19 cellular contexts compared by ENCODE assay signal in the genomic region with DNA sequence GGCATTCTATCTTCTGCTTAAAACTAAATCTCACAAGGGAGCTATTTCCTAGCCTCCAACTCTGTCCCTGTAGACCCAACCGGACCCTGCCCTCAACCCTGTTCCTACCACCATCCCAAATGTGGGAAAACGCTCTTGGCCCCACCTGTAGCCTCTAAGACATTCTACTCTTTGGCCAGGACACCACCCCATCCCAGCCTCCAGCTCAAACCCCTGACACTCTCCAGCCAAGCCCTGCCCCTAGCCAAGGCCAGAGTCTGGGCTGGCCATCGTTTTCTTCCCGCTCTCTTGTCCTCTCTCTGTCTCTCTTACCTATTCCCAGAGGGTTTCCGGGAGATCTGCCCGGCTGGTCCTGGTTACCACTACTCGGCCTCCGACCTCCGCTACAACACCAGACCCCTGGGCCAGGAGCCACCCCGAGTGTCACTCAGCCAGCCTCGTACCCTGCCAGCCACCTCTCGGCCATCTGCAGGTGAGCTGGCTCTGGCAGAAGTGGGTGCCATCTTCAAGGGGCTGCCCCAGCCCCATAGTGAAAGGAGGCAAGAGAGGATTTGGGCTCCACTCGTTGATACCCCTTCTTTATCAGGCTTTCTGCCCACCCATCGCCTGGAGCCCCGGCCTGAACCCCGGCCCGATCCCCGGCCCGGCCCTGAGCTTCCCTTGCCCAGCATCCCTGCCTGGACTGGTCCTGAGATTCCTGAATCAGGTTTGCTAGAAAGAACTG. TPM values are rescaled to one million over a fixed set of nuclear protein-coding genes. Genes with fewer than 3 reads are reported as not detected.
DNase-seq lines count a peak whose midpoint lies in the region; ATAC-seq and TF ChIP-seq lines count a peak whose summit lies in the region.
"Had no signal": no experiment of that assay in that cellular context is flagged by ENCODE, and none has a peak within 500 bp of the region (broad histone marks: within the 10 kb centered on the region; RNA-seq: fewer than 3 reads in every experiment).

No MANE protein-coding gene starts in this region.

- peaks cover 13% of the 10 kb centered on the region for H3K9me1 ChIP-seq in IMR-90 (ENCODE audit: insufficient read depth, low read length)

- BruUV-seq in IMR-90 (replicated peaks; lab: Mats Ljungman, UMichigan) = no TSS peak

- no peak overlapping the region for H2BK120ac ChIP-seq in IMR-90 (ENCODE audit: low read depth, low read length)

- TF ChIP-seq RAD21 in IMR-90 (IDR thresholded peaks at IDR 0.05; ENCODE audit: low read length) = no peak

- H3K4me3 Mint-ChIP-seq in CD4-positive, alpha-beta memory T cell = peak overlapping the region; percentile 9 to 70 (median 60)
- H3K4me3 Mint-ChIP-seq in central memory CD8-positive, alpha-beta T cell = peak overlapping the region; percentile 75
- peak overlapping the region; percentile 24 for H3K4me3 Mint-ChIP-seq in nephron progenitor cell

- peaks cover 43 to 98% (median 69%) of the 10 kb centered on the region in 4 donors for H3K4me1 Mint-ChIP-seq in CD4-positive, alpha-beta memory T cell
- peaks cover 73% of the 10 kb centered on the region for H3K4me1 Mint-ChIP-seq in central memory CD8-positive, alpha-beta T cell
- peaks cover 82% of the 10 kb centered on the region for H3K4me1 Mint-ChIP-seq in nephron progenitor cell

- H2BK20ac ChIP-seq in IMR-90 (ENCODE audit: low read depth, low read length) = no peak overlapping the region

- no peak overlapping the region for H4K5ac ChIP-seq in IMR-90 (ENCODE audit: low read depth, low read length)

- DNase-seq in CD4-positive, alpha-beta memory T cell = no peak
- no peak for DNase-seq in IMR-90
- DNase-seq in central memory CD8-positive, alpha-beta T cell (ENCODE audit: low spot score in 2 of 2) = no peak
- no peak for DNase-seq in nephron progenitor cell
- no peak for DNase-seq in effector memory CD4-positive, alpha-beta T cell
- DNase-seq in cerebellar cortex (ENCODE audit: low spot score) = no peak
- DNase-seq in body of pancreas = no peak
- DNase-seq: anterior cingulate cortex; gastrocnemius medialis; GOT3; KBM-7; NCI-H1436; NCI-H526; stimulated activated CD4-positive, alpha-beta T cell treated with anti-CD3 and anti-CD28 coated beads, Interleukin-4, amount 100 ng/mL, for 4 hours; stimulated activated naive CD4-positive, alpha-beta T cell treated with Interleukin-2 at 50 U/mL for 16 hours; T1000 had no signal

- intact Hi-C loops in CD4-positive, alpha-beta memory T cell (cut with micrococcal nuclease) = no loop called here
- intact Hi-C loops in IMR-90 (cut with micrococcal nuclease) = no loop called here
- intact Hi-C loops in body of pancreas (cut with DNase I) = no loop called here

- TF ChIP-seq POLR2A in IMR-90 (IDR thresholded peaks at IDR 0.05; ENCODE audit: low read depth, low read length) (no peak), body of pancreas (IDR thresholded peaks at IDR 0.05) (no peak)

- no peak overlapping the region for H4K91ac ChIP-seq in IMR-90 (ENCODE audit: insufficient read depth, low read depth, low read length)

- no peaks in the 10 kb centered on the region for H3K9me3 ChIP-seq in CD4-positive, alpha-beta memory T cell (ENCODE audit: control insufficient read depth in 1 of 2, low read length in 2 of 2)
- no peaks in the 10 kb centered on the region for H3K9me3 ChIP-seq in IMR-90 (ENCODE audit: control insufficient read depth, insufficient read depth, low read length)
- no peaks in the 10 kb centered on the region for H3K9me3 ChIP-seq in effector memory CD4-positive, alpha-beta T cell (ENCODE audit: control insufficient read depth, low read length)
- no peaks in the 10 kb centered on the region for H3K9me3 ChIP-seq in body of pancreas
- H3K9me3 ChIP-seq: gastrocnemius medialis, right atrium auricular region had no signal

- H3K9me3 Mint-ChIP-seq in CD4-positive, alpha-beta memory T cell = peaks cover 0 to 2% (median 0%) of the 10 kb centered on the region in 8 donors
- no peaks in the 10 kb centered on the region for H3K9me3 Mint-ChIP-seq in central memory CD8-positive, alpha-beta T cell
- no peaks in the 10 kb centered on the region for H3K9me3 Mint-ChIP-seq in nephron progenitor cell

- peak overlapping the region; percentile 49 for H2AK9ac ChIP-seq in IMR-90 (replicated peaks; ENCODE audit: low read depth, low read length, poor library complexity)

- in situ Hi-C loops in IMR-90 (cut with MboI; ENCODE audit: low sequenced_read_pairs) = loop anchor here (10.0 kb wide), 1 partner anchor 303 kb away; no protein-coding TSS in a partner anchor

- ATAC-seq in IMR-90 (ENCODE audit: low read depth) (no peak), body of pancreas (no peak), HG03097 (IDR thresholded peaks at IDR 0.05; ENCODE audit: low FRiP score, unreplicated experiment) (no peak)
- no peak for ATAC-seq in central memory CD8-positive, alpha-beta T cell (replicated peaks; ENCODE audit: extremely low read depth, poor library complexity, severe bottlenecking)
- ATAC-seq: gastrocnemius medialis had no signal

- H3K27ac Mint-ChIP-seq in CD4-positive, alpha-beta memory T cell = peak overlapping the region; percentile 43 to 96 (median 77)
- H3K27ac Mint-ChIP-seq in central memory CD8-positive, alpha-beta T cell (ENCODE audit: low read depth) = peak overlapping the region; percentile 88
- H3K27ac Mint-ChIP-seq in nephron progenitor cell = no peak overlapping the region

- dilution Hi-C loops in IMR-90 (cut with HindIII; ENCODE audit: low sequenced_read_pairs, unreplicated experiment) = no loop called here

- H3K56ac ChIP-seq in IMR-90 (ENCODE audit: extremely low read depth, insufficient read depth, low read length) = no peak overlapping the region

- H2AFZ ChIP-seq in IMR-90 (replicated peaks; ENCODE audit: low read length, poor library complexity) = no peak overlapping the region

- H3K27me3 Mint-ChIP-seq in CD4-positive, alpha-beta memory T cell = no peaks in the 10 kb centered on the region
- peaks cover 2% of the 10 kb centered on the region for H3K27me3 Mint-ChIP-seq in central memory CD8-positive, alpha-beta T cell
- H3K27me3 Mint-ChIP-seq in nephron progenitor cell (ENCODE audit: low read depth, poor library complexity) = peaks cover 80% of the 10 kb centered on the region

- WGBS in IMR-90 (ENCODE audit: extremely low coverage in 2 of 2, insufficient read length in 1 of 2), 2 experiments = 83% methylated on average over 2 of the region's 19 CpGs; no CpG with 5 or more reads in 1 of the 2 experiments
- WGBS in body of pancreas, 2 donors = 84 to 88% methylated on average over 13 to 18 of the region's 19 CpGs

- POLR2A ChIA-PET in CD4-positive, alpha-beta memory T cell (lab: Charles Lee; ENCODE audit: partially characterized antibody) = interaction anchor here (0.7 to 5.9 kb wide), 4 partner anchors 7 to 191 kb away, joined by 3 to 94 read pairs (median 3); no protein-coding TSS in a partner anchor
- POLR2A ChIA-PET in IMR-90 (lab: Charles Lee; ENCODE audit: unreplicated experiment) = no interaction called here

- no peak overlapping the region for H3K23ac ChIP-seq in IMR-90 (ENCODE audit: low read depth, low read length)

- no peaks in the 10 kb centered on the region for H4K20me1 ChIP-seq in IMR-90 (ENCODE audit: insufficient read depth, low read length)

- H3K27ac ChIP-seq in CD4-positive, alpha-beta memory T cell (ENCODE audit: low read depth, low read length) = no peak overlapping the region
- H3K27ac ChIP-seq in IMR-90 (ENCODE audit: insufficient read depth, low read length) (no peak overlapping the region), body of pancreas (no peak overlapping the region)
- H3K27ac ChIP-seq in effector memory CD4-positive, alpha-beta T cell (ENCODE audit: insufficient read depth, low read length, poor library complexity, severe bottlenecking) = no peak overlapping the region
- H3K27ac ChIP-seq: BLaER1 treated with 17β-estradiol and CSF1 and Interleukin-3, amounts not matched to agents 10 nM and 100 nM had no signal

- H3K36me3 Mint-ChIP-seq in CD4-positive, alpha-beta memory T cell = peaks cover 0 to 4% of the 10 kb centered on the region in 2 donors
- peaks cover 18% of the 10 kb centered on the region for H3K36me3 Mint-ChIP-seq in central memory CD8-positive, alpha-beta T cell (ENCODE audit: insufficient read depth)
- H3K36me3 Mint-ChIP-seq in nephron progenitor cell (ENCODE audit: low read depth) = peaks cover 14% of the 10 kb centered on the region

- H2BK15ac ChIP-seq in IMR-90 (ENCODE audit: low read depth, low read length) = no peak overlapping the region

- no peak overlapping the region for H3K14ac ChIP-seq in IMR-90 (replicated peaks; ENCODE audit: low read depth, low read length)

- H2BK5ac ChIP-seq in IMR-90 (ENCODE audit: low read depth, low read length, poor library complexity, severe bottlenecking) = no peak overlapping the region

- H3K4me1 ChIP-seq in CD4-positive, alpha-beta memory T cell (ENCODE audit: insufficient read depth, low read length) = peaks cover 84% of the 10 kb centered on the region
- peaks cover 13% of the 10 kb centered on the region for H3K4me1 ChIP-seq in IMR-90 (ENCODE audit: control insufficient read depth, insufficient read depth, low read length)
- peaks cover 57% of the 10 kb centered on the region for H3K4me1 ChIP-seq in effector memory CD4-positive, alpha-beta T cell (ENCODE audit: control insufficient read depth, insufficient read depth, low read length, poor library complexity, severe bottlenecking)
- peaks cover 54% of the 10 kb centered on the region for H3K4me1 ChIP-seq in body of pancreas

- H3K18ac ChIP-seq in IMR-90 (ENCODE audit: low read depth, low read length) = no peak overlapping the region

- H3K79me1 ChIP-seq in IMR-90 (ENCODE audit: low read depth in 1 of 2, low read length in 2 of 2) = peaks cover 0 to 9% of the 10 kb centered on the region in 2 experiments; a peak in 2 of 4 replicates

- H3K9ac ChIP-seq in IMR-90 (ENCODE audit: low read depth, low read length) = no peak overlapping the region

- H3K4me2 ChIP-seq in IMR-90 (ENCODE audit: low read depth, low read length) = no peak overlapping the region

- no peaks in the 10 kb centered on the region for H3K36me3 ChIP-seq in CD4-positive, alpha-beta memory T cell (ENCODE audit: insufficient read depth, low read length)
- H3K36me3 ChIP-seq in IMR-90 (ENCODE audit: control insufficient read depth, insufficient read depth, low read length) (peaks cover 27% of the 10 kb centered on the region; the same call in 1 of the 2 replicates), body of pancreas (replicated peaks in 1 of 2; ENCODE audit: insufficient read depth in 1 of 2, low read depth in 2 of 2) (no peaks in the 10 kb centered on the region)
- H3K36me3 ChIP-seq in effector memory CD4-positive, alpha-beta T cell (ENCODE audit: control insufficient read depth, insufficient read depth, low read length) = no peaks in the 10 kb centered on the region
- H3K36me3 ChIP-seq: BLaER1 treated with 17β-estradiol and CSF1 and Interleukin-3, amounts not matched to agents 10 nM and 100 nM; gastrocnemius medialis; right atrium auricular region had no signal

- no peak overlapping the region for H3K4ac ChIP-seq in IMR-90 (ENCODE audit: low read depth, low read length)

- no peak overlapping the region for H2AK5ac ChIP-seq in IMR-90 (ENCODE audit: low read depth, low read length)

- CTCF ChIA-PET in CD4-positive, alpha-beta memory T cell (lab: Charles Lee; ENCODE audit: partially characterized antibody) = interaction anchor here (0.6 to 3.2 kb wide), 3 partner anchors 26 to 212 kb away, joined by 3 to 41 read pairs (median 3); no protein-coding TSS in a partner anchor
- CTCF ChIA-PET in IMR-90 (lab: Yijun Ruan, JAX) = no interaction called here

- no peak overlapping the region for H4K8ac ChIP-seq in IMR-90 (ENCODE audit: low read depth in 2 of 2, low read length in 2 of 2)

- H3K4me3 ChIP-seq in CD4-positive, alpha-beta memory T cell (ENCODE audit: low read length in 2 of 2) = no peak overlapping the region
- no peak overlapping the region for H3K4me3 ChIP-seq in IMR-90 (ENCODE audit: insufficient read depth, low read depth, low read length)
- H3K4me3 ChIP-seq in effector memory CD4-positive, alpha-beta T cell (ENCODE audit: insufficient read depth, low read depth, low read length, poor library complexity, severe bottlenecking) = no peak overlapping the region
- no peak overlapping the region for H3K4me3 ChIP-seq in body of pancreas
- H3K4me3 ChIP-seq: gastrocnemius medialis, right atrium auricular region had no signal

- TF ChIP-seq CTCF in IMR-90 (conservative IDR thresholded peaks at IDR 0.05; ENCODE audit: low read depth, low read length) = no peak
- no peak for TF ChIP-seq CTCF in nephron progenitor cell (IDR thresholded peaks at IDR 0.05)
- no peak for TF ChIP-seq CTCF in body of pancreas (IDR thresholded peaks at IDR 0.05)

- no peaks in the 10 kb centered on the region for H3K27me3 ChIP-seq in CD4-positive, alpha-beta memory T cell (ENCODE audit: insufficient read depth, low read length)
- H3K27me3 ChIP-seq in IMR-90 (ENCODE audit: control insufficient read depth, insufficient read depth, low read length) = no peaks in the 10 kb centered on the region
- H3K27me3 ChIP-seq in effector memory CD4-positive, alpha-beta T cell (replicated peaks; ENCODE audit: control insufficient read depth, insufficient read depth, low read length, poor library complexity, severe bottlenecking) = no peaks in the 10 kb centered on the region
- H3K27me3 ChIP-seq in body of pancreas = no peaks in the 10 kb centered on the region
- H3K27me3 ChIP-seq: BLaER1 treated with 17β-estradiol and CSF1 and Interleukin-3, amounts not matched to agents 10 nM and 100 nM; gastrocnemius medialis; right atrium auricular region had no signal

RNA-seq across cellular contexts. Expression of gene LTBP4, which starts 6.9 kb away (rescaled TPM):
- 100 to 1,000 TPM; 157 to 158 TPM for total RNA-seq in CD4-positive, alpha-beta memory T cell
- polyA plus RNA-seq in CD4-positive, alpha-beta memory T cell = 10 to 100 TPM; 26.0 to 49.4 TPM
- total RNA-seq in IMR-90 (2012; rRNA removed) = 4.4 and 14.7 TPM in 2 replicates
- 61.6 and 70.3 TPM in 2 replicates for polyA plus RNA-seq in IMR-90 (2012; rRNA removed)
- polyA plus RNA-seq in IMR-90 (2012; cell fraction: cytosol; rRNA removed) = 121 and 133 TPM in 2 replicates
- 202 and 477 TPM in 2 replicates for polyA plus RNA-seq in IMR-90 (2012; cell fraction: nucleus; rRNA removed; ENCODE audit: low replicate concordance)
- 100 to 1,000 TPM in 1 of 2 donors, 10 to 100 TPM in 1; 45.1 to 195 TPM for total RNA-seq in body of pancreas

RNA-seq across cellular contexts. Expression of gene SHKBP1, which starts 31.4 kb away (rescaled TPM):
- 100 to 1,000 TPM; 167 to 170 TPM for total RNA-seq in CD4-positive, alpha-beta memory T cell
- 100 to 1,000 TPM; 137 to 155 TPM for polyA plus RNA-seq in CD4-positive, alpha-beta memory T cell
- total RNA-seq in IMR-90 (2012; rRNA removed) = 15.6 and 16.1 TPM in 2 replicates
- polyA plus RNA-seq in IMR-90 (2012; rRNA removed) = 94.0 and 108 TPM in 2 replicates
- polyA plus RNA-seq in IMR-90 (2012; cell fraction: cytosol; rRNA removed) = 70.5 and 114 TPM in 2 replicates
- polyA plus RNA-seq in IMR-90 (2012; cell fraction: nucleus; rRNA removed; ENCODE audit: low replicate concordance) = 124 and 239 TPM in 2 replicates
- total RNA-seq in body of pancreas = 10 to 100 TPM; 43.3 to 63.6 TPM

Comparison
In these comparisons a context has a peak if more than half of its experiments do, and no peak if none do; other contexts are left out.
1. H3K4me3 Mint-ChIP-seq: peak in every context shown above with its lines; median percentile 75 in central memory CD8-positive, alpha-beta T cell; 60 in CD4-positive, alpha-beta memory T cell; 24 in nephron progenitor cell.